In the genomic region with DNA sequence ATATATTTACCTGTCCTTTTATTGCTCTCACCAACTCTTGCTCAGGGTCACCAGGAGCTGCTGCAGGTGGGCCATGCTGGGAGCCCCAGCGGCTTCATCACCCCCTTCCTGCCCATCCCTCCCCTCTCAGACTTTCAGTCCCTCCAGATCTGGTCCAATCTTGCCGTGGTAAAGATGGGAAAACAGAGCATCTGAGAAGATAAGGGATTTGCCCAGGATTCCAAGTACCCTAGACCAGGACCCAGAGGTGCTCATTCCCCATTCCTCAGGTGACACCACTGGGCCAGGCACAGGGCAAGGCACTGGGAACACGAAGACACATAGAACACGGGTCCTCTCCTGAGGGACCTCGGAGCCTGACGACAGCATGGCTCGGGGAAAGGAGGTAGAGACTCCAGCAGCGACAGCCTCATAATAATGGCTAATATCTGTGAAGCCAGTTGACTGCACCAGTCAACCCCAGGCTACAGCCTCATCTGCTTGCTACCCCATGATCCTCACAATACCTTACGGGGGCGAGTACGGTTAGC, we compare ENCODE assay signal across 2 cellular contexts.
TF ChIP-seq lines count a peak whose summit lies in the region.

No MANE protein-coding gene starts in this region.

TF ChIP-seq in IMR-90, 13 proteins besides CTCF, POLR2A, EP300 and RAD21:
- TF ChIP-seq NFE2L2 (IDR thresholded peaks at IDR 0.05; ENCODE audit: low read depth, low read length) (no peak), RFX5 (IDR thresholded peaks at IDR 0.05; ENCODE audit: low read depth, low read length) (no peak), USF2 (IDR thresholded peaks at IDR 0.05; ENCODE audit: low read depth, low read length) (no peak), BHLHE40 (IDR thresholded peaks at IDR 0.05; ENCODE audit: low read depth, low read length) (no peak), MAFK (IDR thresholded peaks at IDR 0.05; ENCODE audit: low read depth, low read length) (no peak)

TF ChIP-seq in endothelial cell of umbilical vein, 7 proteins besides CTCF, POLR2A, EP300 and RAD21:
- TF ChIP-seq POLR2AphosphoS5 (IDR thresholded peaks at IDR 0.05; ENCODE audit: insufficient read depth, low read depth, low read length) = no peak
- TF ChIP-seq FOS (IDR thresholded peaks at IDR 0.05; ENCODE audit: borderline replicate concordance, insufficient read depth, low read length) = no peak
- no peak for TF ChIP-seq EZH2 (IDR thresholded peaks at IDR 0.05; ENCODE audit: borderline replicate concordance, low read depth, low read length, severe bottlenecking)
- no peak for TF ChIP-seq MYC (IDR thresholded peaks at IDR 0.05; ENCODE audit: low read depth, low read length)
- TF ChIP-seq MAX (IDR thresholded peaks at IDR 0.05; ENCODE audit: insufficient read depth, insufficient read length) = no peak
- no peak for TF ChIP-seq GATA2 (IDR thresholded peaks at IDR 0.05; ENCODE audit: insufficient read depth, insufficient read length, low read depth, low read length)
- TF ChIP-seq JUN (IDR thresholded peaks at IDR 0.05; ENCODE audit: borderline replicate concordance, insufficient read depth, insufficient read length, low read depth) = no peak
